In the genomic region with DNA sequence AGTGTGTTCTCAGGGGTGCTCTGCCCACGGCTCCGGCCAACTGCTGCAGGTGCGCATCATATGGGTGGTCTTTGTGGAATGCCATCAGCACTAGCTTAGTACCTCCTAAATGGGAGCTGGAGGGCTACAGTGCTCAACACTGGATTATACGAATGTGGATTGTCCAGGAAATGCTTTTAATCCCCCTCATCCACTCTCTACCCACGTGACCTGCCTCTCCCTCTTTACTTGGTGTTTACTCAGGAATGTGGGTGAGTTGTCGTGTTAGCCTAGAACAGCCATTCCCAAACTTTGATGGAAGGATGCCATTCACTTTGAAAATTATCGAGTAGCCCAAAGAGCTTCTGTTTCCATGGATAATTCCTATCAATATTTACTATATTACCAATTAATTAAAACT, we compare ENCODE assay signal across 19 cellular contexts.
DNase-seq lines count a peak whose midpoint lies in the region; ATAC-seq, FAIRE-seq and TF ChIP-seq lines count a peak whose summit lies in the region.
"Had no signal": no experiment of that assay in that cellular context is flagged by ENCODE, and none has a peak within 500 bp of the region (broad histone marks: within the 10 kb centered on the region; RNA-seq: fewer than 3 reads in every experiment).

No MANE protein-coding gene starts in this region.

- no peaks in the 10 kb centered on the region for H3K9me3 Mint-ChIP-seq in nephron
- H3K9me3 Mint-ChIP-seq: CD8-positive, alpha-beta memory T cell had no signal

- H3K27ac Mint-ChIP-seq in nephron: peak overlapping the region; percentile 36 to 74 (median 57)

- H3K4me1 ChIP-seq in HepG2 (ENCODE audit: insufficient read depth, low read length): peaks cover 41% of the 10 kb centered on the region
- peaks cover 0 to 14% (median 4%) of the 10 kb centered on the region in 4 donors for H3K4me1 ChIP-seq in right lobe of liver
- peaks cover 47% of the 10 kb centered on the region for H3K4me1 ChIP-seq in SJCRH30

- H3K27ac ChIP-seq in HepG2 (ENCODE audit: extremely low read length, insufficient read depth, low read length): peak overlapping the region; percentile 70
- no peak overlapping the region for H3K27ac ChIP-seq in right lobe of liver
- peak overlapping the region; percentile 59 for H3K27ac ChIP-seq in SJCRH30
- H3K27ac ChIP-seq: C4-2B, SJSA1 had no signal

- peak overlapping the region; percentile 41; the same call in 1 of the 2 replicates for H3K9ac ChIP-seq in HepG2 (ENCODE audit: insufficient read depth, low read depth, low read length)

- no peaks in the 10 kb centered on the region for H3K79me2 ChIP-seq in HepG2 (ENCODE audit: insufficient read depth, low read length)

- ATAC-seq in HepG2: no peak
- ATAC-seq in right lobe of liver: no peak
- ATAC-seq in Right ventricle myocardium inferior: no peak
- ATAC-seq: Panc1 had no signal

- H3K36me3 ChIP-seq in HepG2 (replicated peaks in 1 of 2; ENCODE audit: control insufficient read depth in 1 of 2, insufficient read depth in 2 of 2, low read length in 2 of 2) (peaks cover 0 to 3% of the 10 kb centered on the region in 2 experiments; a peak in 2 of 5 replicates), right lobe of liver (peaks cover 0 to 3% (median 0%) of the 10 kb centered on the region in 4 donors), SJCRH30 (0 out of 2 replicates have a peak, but pooled peaks cover 3% of the 10 kb centered on the region)
- H3K36me3 ChIP-seq: SJSA1 had no signal

- 98% methylated on average over 4 of the region's 7 CpGs for WGBS in HepG2 (ENCODE audit: low lambda C conversion rate)
- 88% methylated on average over 3 of the region's 7 CpGs for WGBS in right lobe of liver (ENCODE audit: insufficient coverage, low coverage, low lambda C conversion rate, missing lambda C conversion rate)

- POLR2A ChIA-PET in HepG2 (lab: Yijun Ruan, JAX): interaction anchor here (2.8 to 4.3 kb wide), 2 partner anchors 21 to 32 kb away, joined by 17 to 38 read pairs; no protein-coding TSS in a partner anchor

- H3K4me2 ChIP-seq in HepG2 (ENCODE audit: low read depth, low read length): no peak overlapping the region

- intact Hi-C loops in HepG2 (cut with micrococcal nuclease; ENCODE audit: unreplicated experiment): loop anchor here (5.0 kb wide), 1 partner anchor 34 kb away; no protein-coding TSS in a partner anchor
- intact Hi-C loops in right lobe of liver (cut with DNase I): no loop called here
- intact Hi-C loops in Right ventricle myocardium inferior (cut with DNase I): loop anchor here (5.0 kb wide), 1 partner anchor 34 kb away; no protein-coding TSS in a partner anchor

- H3K9me3 ChIP-seq in HepG2 (ENCODE audit: low read length): no peaks in the 10 kb centered on the region
- no peaks in the 10 kb centered on the region for H3K9me3 ChIP-seq in right lobe of liver
- H3K9me3 ChIP-seq in SJCRH30 (replicated peaks): no peaks in the 10 kb centered on the region
- H3K9me3 ChIP-seq: SJSA1 had no signal

- CTCF ChIA-PET in HepG2 (lab: Yijun Ruan, JAX; ENCODE audit: low intra/inter-chr PET ratio, low total read pairs): no interaction called here

- TF ChIP-seq POLR2A in HepG2 (IDR thresholded peaks at IDR 0.05; ENCODE audit: insufficient read depth in 1 of 2, low read depth in 2 of 2, low read length in 2 of 2): no peak
- no peak for TF ChIP-seq POLR2A in right lobe of liver (IDR thresholded peaks at IDR 0.05)

- no peak for TF ChIP-seq CTCF in HepG2 (CRISPR knock-in tag; IDR thresholded peaks at IDR 0.05)
- TF ChIP-seq CTCF in right lobe of liver (IDR thresholded peaks at IDR 0.05): no peak
- no peak for TF ChIP-seq CTCF in nephron (IDR thresholded peaks at IDR 0.05; ENCODE audit: unreplicated experiment in 3 of 3)

- no peak overlapping the region for H3K4me3 Mint-ChIP-seq in nephron
- H3K4me3 Mint-ChIP-seq: CD8-positive, alpha-beta memory T cell had no signal

- no peak for TF ChIP-seq RAD21 in HepG2 (CRISPR knock-in tag; IDR thresholded peaks at IDR 0.05)

- no peak for FAIRE-seq in HepG2 (lab: Jason Lieb, UNC)
- FAIRE-seq: A204.1 had no signal

- DNase-seq in HepG2 (ENCODE audit: low spot score) (no peak), right lobe of liver (no peak), SJCRH30 (peak; percentile 54 to 76), NCI-H2171 treated with DMSO at 0.1 percent for 48 hours (lab: John Stamatoyannopoulos, UW) (no peak), NCI-H2029 treated with DMSO at 0.1 percent for 48 hours (lab: John Stamatoyannopoulos, UW) (no peak), Right ventricle myocardium inferior (ENCODE audit: missing footprints) (no peak)
- DNase-seq: Calu3; CD8-positive, alpha-beta memory T cell; H7; NCI-H1417; NCI-H187; NCI-H2107; NCI-H510A; NK-92 treated with Interleukin-12 subunit alpha and Interleukin-12 subunit beta, amount 100 ng/mL, for 24 hours had no signal

- no peak overlapping the region for H2AFZ ChIP-seq in HepG2 (ENCODE audit: low read length)

- no peaks in the 10 kb centered on the region for H3K27me3 Mint-ChIP-seq in nephron (ENCODE audit: low read depth)
- H3K27me3 Mint-ChIP-seq: CD8-positive, alpha-beta memory T cell had no signal

- no TSS peak for BruUV-seq in HepG2 (replicated peaks; lab: Mats Ljungman, UMichigan)

- no peaks in the 10 kb centered on the region for H3K27me3 ChIP-seq in HepG2 (ENCODE audit: control insufficient read depth in 1 of 2, insufficient read depth in 2 of 2, low read length in 2 of 2)
- H3K27me3 ChIP-seq in right lobe of liver: no peaks in the 10 kb centered on the region
- no peaks in the 10 kb centered on the region for H3K27me3 ChIP-seq in SJCRH30
- H3K27me3 ChIP-seq: SJSA1 had no signal

- H3K4me3 ChIP-seq in HepG2 (replicated peaks in 1 of 3; ENCODE audit: insufficient read depth in 1 of 3, low read depth in 2 of 3, low read length in 3 of 3): no peak overlapping the region
- H3K4me3 ChIP-seq in right lobe of liver: no peak overlapping the region
- H3K4me3 ChIP-seq in SJCRH30: no peak overlapping the region
- H3K4me3 ChIP-seq: SJSA1 had no signal

- H4K20me1 ChIP-seq in HepG2 (ENCODE audit: insufficient read depth, low read length): no peaks in the 10 kb centered on the region

- H3K4me1 Mint-ChIP-seq in nephron: peaks cover 86% of the 10 kb centered on the region

- H3K36me3 Mint-ChIP-seq in nephron (ENCODE audit: low read depth): peaks cover 44% of the 10 kb centered on the region

- TF ChIP-seq EP300 in HepG2 (IDR thresholded peaks at IDR 0.05; ENCODE audit: low read depth in 2 of 2, low read length in 2 of 2) (no peak), HepG2 (CRISPR knock-in tag; IDR thresholded peaks at IDR 0.05; ENCODE audit: borderline replicate concordance) (no peak)

- in situ Hi-C loops in HepG2 (cut with HindIII; ENCODE audit: extremely low pct_ligation_motif_present, low pct_unique_long_range_greater_than_20kb): no loop called here

TF ChIP-seq in HepG2, 621 proteins besides CTCF, POLR2A, EP300 and RAD21:
- TF ChIP-seq ADNP (CRISPR knock-in tag; IDR thresholded peaks at IDR 0.05) (no peak), NR2F1 (CRISPR knock-in tag; IDR thresholded peaks at IDR 0.05) (no peak), NR3C1 (CRISPR knock-in tag; IDR thresholded peaks at IDR 0.05) (no peak), ZNF382 (CRISPR knock-in tag; IDR thresholded peaks at IDR 0.05; ENCODE audit: borderline replicate concordance) (no peak), ZNF10 (CRISPR knock-in tag; IDR thresholded peaks at IDR 0.05; ENCODE audit: borderline replicate concordance, low read depth) (no peak), RBM22 (optimal IDR thresholded peaks at IDR 0.05; ENCODE audit: low read length) (no peak)
- TF ChIP-seq, protein P1, sequence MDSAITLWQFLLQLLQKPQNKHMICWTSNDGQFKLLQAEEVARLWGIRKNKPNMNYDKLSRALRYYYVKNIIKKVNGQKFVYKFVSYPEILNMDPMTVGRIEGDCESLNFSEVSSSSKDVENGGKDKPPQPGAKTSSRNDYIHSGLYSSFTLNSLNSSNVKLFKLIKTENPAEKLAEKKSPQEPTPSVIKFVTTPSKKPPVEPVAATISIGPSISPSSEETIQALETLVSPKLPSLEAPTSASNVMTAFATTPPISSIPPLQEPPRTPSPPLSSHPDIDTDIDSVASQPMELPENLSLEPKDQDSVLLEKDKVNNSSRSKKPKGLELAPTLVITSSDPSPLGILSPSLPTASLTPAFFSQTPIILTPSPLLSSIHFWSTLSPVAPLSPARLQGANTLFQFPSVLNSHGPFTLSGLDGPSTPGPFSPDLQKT (CRISPR knock-in tag; IDR thresholded peaks at IDR 0.05; ENCODE audit: borderline replicate concordance): no peak

Comparison
In these comparisons a context has a peak if more than half of its experiments do, and no peak if none do; other contexts are left out.
1. H3K27ac ChIP-seq: peak in HepG2 (single experiment) and SJCRH30 (single experiment); none in right lobe of liver (0 of 3).
2. intact Hi-C loops: an anchor here in HepG2 (5.0 kb wide) and Right ventricle myocardium inferior (5.0 kb wide); none called in right lobe of liver.
3. DNase-seq: peak in SJCRH30 (2 of 2); none in HepG2 (single experiment), right lobe of liver (0 of 3), NCI-H2171 treated with DMSO at 0.1 percent for 48 hours (single experiment), NCI-H2029 treated with DMSO at 0.1 percent for 48 hours (single experiment) and Right ventricle myocardium inferior (single experiment).